Comparison of ENCODE assay signal across 17 cellular contexts in the genomic region with DNA sequence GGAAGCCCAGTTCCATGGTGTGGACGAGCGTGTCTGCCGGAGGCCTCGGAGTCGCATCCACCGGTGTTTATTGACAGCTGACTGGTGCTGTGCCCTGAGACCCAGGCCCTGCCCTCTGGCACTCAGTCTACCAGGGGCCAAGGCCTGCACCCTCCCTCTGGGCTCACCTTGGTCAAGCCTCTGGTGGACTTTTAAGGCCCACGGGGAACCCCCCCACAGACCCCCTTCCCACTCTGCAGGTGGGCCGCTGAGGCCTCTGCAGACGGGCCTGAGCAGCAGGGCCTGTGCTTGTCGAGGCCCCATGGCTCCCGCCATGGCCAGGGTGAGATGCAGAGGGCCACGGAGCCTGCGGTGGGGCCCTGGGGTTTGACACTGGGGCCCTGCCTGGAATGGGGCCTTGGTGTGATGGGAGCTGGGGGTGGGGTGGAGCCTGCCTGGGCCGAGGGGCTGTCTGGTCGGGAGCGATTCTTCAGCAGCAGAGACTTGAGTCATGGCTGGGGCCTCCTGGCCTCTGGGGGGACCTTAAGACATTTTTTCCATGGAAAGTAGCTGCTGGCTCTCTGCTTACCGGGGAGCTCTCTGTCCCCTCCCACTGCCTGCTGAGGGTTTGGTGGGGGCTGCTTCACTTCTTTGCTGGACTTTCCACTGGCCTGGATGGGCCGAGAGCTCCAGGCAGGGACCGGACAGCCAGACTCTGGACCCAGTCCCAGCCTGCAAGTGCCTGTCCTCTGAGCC.
DNase-seq lines count a peak whose midpoint lies in the region; ATAC-seq, FAIRE-seq and TF ChIP-seq lines count a peak whose summit lies in the region.
"Had no signal": no experiment of that assay in that cellular context is flagged by ENCODE, and none has a peak within 500 bp of the region (broad histone marks: within the 10 kb centered on the region; RNA-seq: fewer than 3 reads in every experiment).

No MANE protein-coding gene starts in this region.

- CTCF ChIA-PET in HepG2 (lab: Yijun Ruan, JAX; ENCODE audit: low intra/inter-chr PET ratio, low total read pairs), result no interaction called here

- BruUV-seq in HepG2 (replicated peaks; lab: Mats Ljungman, UMichigan), result no TSS peak

- no peaks in the 10 kb centered on the region for H3K36me3 ChIP-seq in HepG2 (replicated peaks in 1 of 2; ENCODE audit: control insufficient read depth in 1 of 2, insufficient read depth in 2 of 2, low read length in 2 of 2)
- H3K36me3 ChIP-seq in thoracic aorta, result no peaks in the 10 kb centered on the region
- H3K36me3 ChIP-seq: neutrophil had no signal

- H3K9me3 ChIP-seq in HepG2 (ENCODE audit: low read length) (no peaks in the 10 kb centered on the region), thoracic aorta (no peaks in the 10 kb centered on the region)
- H3K9me3 ChIP-seq: neutrophil had no signal

- H3K79me2 ChIP-seq in HepG2 (ENCODE audit: insufficient read depth, low read length), result no peaks in the 10 kb centered on the region

- H3K27me3 Mint-ChIP-seq in chondrocyte (ENCODE audit: low read depth), result no peaks in the 10 kb centered on the region

- peak; percentile 22 for TF ChIP-seq CTCF in chondrocyte (IDR thresholded peaks at IDR 0.05)
- TF ChIP-seq CTCF in HepG2 (CRISPR knock-in tag; IDR thresholded peaks at IDR 0.05), result no peak
- TF ChIP-seq CTCF in thoracic aorta (IDR thresholded peaks at IDR 0.05), result no peak

- no peak overlapping the region for H3K4me2 ChIP-seq in HepG2 (ENCODE audit: low read depth, low read length)

- peak overlapping the region; percentile 35 for H3K4me3 Mint-ChIP-seq in chondrocyte (ENCODE audit: unreplicated experiment)
- H3K4me3 Mint-ChIP-seq: activated T-helper 1 cell treated with anti-CD3 and anti-CD28 coated beads, Interleukin-12 subunit alpha, Interleukin-12 subunit beta, Interleukin-2, Interleukin-4 antibody, amounts not matched to agents 30 ng/mL and 10 ng/mL and 1 ng/mL, durations not matched to agents 14 hours and 24 hours and 36 hours had no signal

- TF ChIP-seq RAD21 in HepG2 (CRISPR knock-in tag; IDR thresholded peaks at IDR 0.05), result no peak

- H3K27ac ChIP-seq in HepG2 (ENCODE audit: extremely low read length, insufficient read depth, low read length) (no peak overlapping the region), thoracic aorta (peak overlapping the region; percentile 83 to 94)
- H3K27ac ChIP-seq: neutrophil had no signal

- ATAC-seq in HepG2 (peak; percentile 21; the same call in 1 of the 3 replicates), thoracic aorta (ENCODE audit: insufficient number of reproducible peaks, low FRiP score, low read depth) (no peak), HG03139 (IDR thresholded peaks at IDR 0.05; ENCODE audit: unreplicated experiment) (no peak), GM18505 (IDR thresholded peaks at IDR 0.05; ENCODE audit: unreplicated experiment) (no peak)
- ATAC-seq: esophagus mucosa had no signal

- FAIRE-seq in HepG2 (lab: Jason Lieb, UNC), result no peak
- FAIRE-seq: GM12892 had no signal

- intact Hi-C loops in HepG2 (cut with micrococcal nuclease; ENCODE audit: unreplicated experiment), result no loop called here

- DNase-seq in ELR (ENCODE audit: low read depth) (peak; percentile 32), chondrocyte (ENCODE audit: low spot score) (no peak), HepG2 (ENCODE audit: low spot score) (no peak), thoracic aorta (ENCODE audit: low spot score) (no peak), NCI-H2227 treated with DMSO at 0.1 percent for 48 hours (lab: John Stamatoyannopoulos, UW) (no peak)
- DNase-seq: activated CD4-positive, CD25-positive, alpha-beta regulatory T cell treated with anti-CD3 and anti-CD28 coated beads, Interleukin-2, amount 50 U/mL, for 72 hours; central memory CD4-positive, alpha-beta T cell; DMS153; GOT3; NCI-H1105 treated with DMSO at 0.1 percent for 48 hours; stimulated activated naive CD4-positive, alpha-beta T cell had no signal

- no peak for TF ChIP-seq POLR2A in HepG2 (IDR thresholded peaks at IDR 0.05; ENCODE audit: insufficient read depth in 1 of 2, low read depth in 2 of 2, low read length in 2 of 2)
- no peak for TF ChIP-seq POLR2A in GM18505 (IDR thresholded peaks at IDR 0.05; ENCODE audit: borderline replicate concordance, extremely low read depth, insufficient read depth, insufficient read length)

- no peaks in the 10 kb centered on the region for H3K36me3 Mint-ChIP-seq in chondrocyte (ENCODE audit: low read depth)

- no peaks in the 10 kb centered on the region for H4K20me1 ChIP-seq in HepG2 (ENCODE audit: insufficient read depth, low read length)

- H3K27me3 ChIP-seq in HepG2 (ENCODE audit: control insufficient read depth in 1 of 2, insufficient read depth in 2 of 2, low read length in 2 of 2) (peaks cover 2 to 50% of the 10 kb centered on the region in 2 experiments; a peak in 4 of 5 replicates), thoracic aorta (replicated peaks; ENCODE audit: insufficient read depth) (no peaks in the 10 kb centered on the region)

- no peaks in the 10 kb centered on the region for H3K9me3 Mint-ChIP-seq in chondrocyte (ENCODE audit: low read depth)
- H3K9me3 Mint-ChIP-seq: activated T-helper 1 cell treated with anti-CD3 and anti-CD28 coated beads, Interleukin-12 subunit alpha, Interleukin-12 subunit beta, Interleukin-2, Interleukin-4 antibody, amounts not matched to agents 30 ng/mL and 10 ng/mL and 1 ng/mL, durations not matched to agents 14 hours and 24 hours and 36 hours had no signal

- WGBS in HepG2 (ENCODE audit: low lambda C conversion rate), result 63% methylated on average over 7 of the region's 19 CpGs

- no peak overlapping the region for H2AFZ ChIP-seq in HepG2 (ENCODE audit: low read length)

- no peak overlapping the region for H3K4me3 ChIP-seq in HepG2 (replicated peaks in 1 of 3; ENCODE audit: insufficient read depth in 1 of 3, low read depth in 2 of 3, low read length in 3 of 3)
- H3K4me3 ChIP-seq in thoracic aorta, result no peak overlapping the region

- H3K27ac Mint-ChIP-seq in chondrocyte (ENCODE audit: unreplicated experiment), result peak overlapping the region; percentile 95

- H3K4me1 ChIP-seq in HepG2 (ENCODE audit: insufficient read depth, low read length), result no peaks in the 10 kb centered on the region
- peaks cover 22 to 40% of the 10 kb centered on the region in 2 donors for H3K4me1 ChIP-seq in thoracic aorta (ENCODE audit: control insufficient read depth in 1 of 2, low read depth in 2 of 2)

- in situ Hi-C loops in HepG2 (cut with HindIII; ENCODE audit: extremely low pct_ligation_motif_present, low pct_unique_long_range_greater_than_20kb), result loop anchor here (10.0 kb wide), 1 partner anchor 277 kb away; no protein-coding TSS in a partner anchor

- H3K9ac ChIP-seq in HepG2 (ENCODE audit: insufficient read depth, low read depth, low read length), result no peak overlapping the region

- TF ChIP-seq EP300 in HepG2 (IDR thresholded peaks at IDR 0.05; ENCODE audit: low read depth in 2 of 2, low read length in 2 of 2) (no peak), HepG2 (CRISPR knock-in tag; IDR thresholded peaks at IDR 0.05; ENCODE audit: borderline replicate concordance) (no peak)

- POLR2A ChIA-PET in HepG2 (lab: Yijun Ruan, JAX), result no interaction called here

- peaks cover 47% of the 10 kb centered on the region for H3K4me1 Mint-ChIP-seq in chondrocyte (ENCODE audit: low read depth)

TF ChIP-seq in HepG2, 621 proteins besides CTCF, POLR2A, EP300 and RAD21 (continues in another document):
- TF ChIP-seq JARID2 (CRISPR knock-in tag; IDR thresholded peaks at IDR 0.05; ENCODE audit: insufficient replicate concordance) (no peak), SOX13 (IDR thresholded peaks at IDR 0.05) (no peak), SOX13 (CRISPR knock-in tag; conservative IDR thresholded peaks at IDR 0.05 in 1 of 2, IDR thresholded peaks at IDR 0.05 in 1 of 2) (no peak), BRD4 (CRISPR knock-in tag; IDR thresholded peaks at IDR 0.05) (no peak), ZNF253 (CRISPR knock-in tag; IDR thresholded peaks at IDR 0.05; ENCODE audit: borderline replicate concordance) (no peak), CENPT (CRISPR knock-in tag; IDR thresholded peaks at IDR 0.05; ENCODE audit: low read depth) (no peak), ZNF772 (CRISPR knock-in tag; IDR thresholded peaks at IDR 0.05) (no peak), ZNF713 (CRISPR knock-in tag; IDR thresholded peaks at IDR 0.05) (no peak)
- TF ChIP-seq, protein P1, sequence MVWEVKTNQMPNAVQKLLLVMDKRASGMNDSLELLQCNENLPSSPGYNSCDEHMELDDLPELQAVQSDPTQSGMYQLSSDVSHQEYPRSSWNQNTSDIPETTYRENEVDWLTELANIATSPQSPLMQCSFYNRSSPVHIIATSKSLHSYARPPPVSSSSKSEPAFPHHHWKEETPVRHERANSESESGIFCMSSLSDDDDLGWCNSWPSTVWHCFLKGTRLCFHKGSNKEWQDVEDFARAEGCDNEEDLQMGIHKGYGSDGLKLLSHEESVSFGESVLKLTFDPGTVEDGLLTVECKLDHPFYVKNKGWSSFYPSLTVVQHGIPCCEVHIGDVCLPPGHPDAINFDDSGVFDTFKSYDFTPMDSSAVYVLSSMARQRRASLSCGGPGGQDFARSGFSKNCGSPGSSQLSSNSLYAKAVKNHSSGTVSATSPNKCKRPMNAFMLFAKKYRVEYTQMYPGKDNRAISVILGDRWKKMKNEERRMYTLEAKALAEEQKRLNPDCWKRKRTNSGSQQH (CRISPR knock-in tag; IDR thresholded peaks at IDR 0.05; ENCODE audit: low read depth), result no peak
- TF ChIP-seq, protein P2, sequence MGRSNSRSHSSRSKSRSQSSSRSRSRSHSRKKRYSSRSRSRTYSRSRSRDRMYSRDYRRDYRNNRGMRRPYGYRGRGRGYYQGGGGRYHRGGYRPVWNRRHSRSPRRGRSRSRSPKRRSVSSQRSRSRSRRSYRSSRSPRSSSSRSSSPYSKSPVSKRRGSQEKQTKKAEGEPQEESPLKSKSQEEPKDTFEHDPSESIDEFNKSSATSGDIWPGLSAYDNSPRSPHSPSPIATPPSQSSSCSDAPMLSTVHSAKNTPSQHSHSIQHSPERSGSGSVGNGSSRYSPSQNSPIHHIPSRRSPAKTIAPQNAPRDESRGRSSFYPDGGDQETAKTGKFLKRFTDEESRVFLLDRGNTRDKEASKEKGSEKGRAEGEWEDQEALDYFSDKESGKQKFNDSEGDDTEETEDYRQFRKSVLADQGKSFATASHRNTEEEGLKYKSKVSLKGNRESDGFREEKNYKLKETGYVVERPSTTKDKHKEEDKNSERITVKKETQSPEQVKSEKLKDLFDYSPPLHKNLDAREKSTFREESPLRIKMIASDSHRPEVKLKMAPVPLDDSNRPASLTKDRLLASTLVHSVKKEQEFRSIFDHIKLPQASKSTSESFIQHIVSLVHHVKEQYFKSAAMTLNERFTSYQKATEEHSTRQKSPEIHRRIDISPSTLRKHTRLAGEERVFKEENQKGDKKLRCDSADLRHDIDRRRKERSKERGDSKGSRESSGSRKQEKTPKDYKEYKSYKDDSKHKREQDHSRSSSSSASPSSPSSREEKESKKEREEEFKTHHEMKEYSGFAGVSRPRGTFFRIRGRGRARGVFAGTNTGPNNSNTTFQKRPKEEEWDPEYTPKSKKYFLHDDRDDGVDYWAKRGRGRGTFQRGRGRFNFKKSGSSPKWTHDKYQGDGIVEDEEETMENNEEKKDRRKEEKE (IDR thresholded peaks at IDR 0.05), result no peak
